Comparison of ENCODE assay signal across 1 cellular context in genomic region chr16:68520649-68521086, GRCh38.
TF ChIP-seq lines count a peak whose summit lies in the region.

No MANE protein-coding gene starts in this region.

TF ChIP-seq in GM12878, 131 proteins besides CTCF, POLR2A, EP300 and RAD21 (continued from another document):
- TF ChIP-seq USF2 (IDR thresholded peaks at IDR 0.05; ENCODE audit: borderline replicate concordance, low read depth, low read length) (no peak), LARP7 (IDR thresholded peaks at IDR 0.05) (peak; percentile 52; the same call in 1 of the 2 replicates), MEF2A (IDR thresholded peaks at IDR 0.05; ENCODE audit: insufficient read depth, low read depth, low read length) (no peak), ZNF687 (IDR thresholded peaks at IDR 0.05) (no peak), JUNB (IDR thresholded peaks at IDR 0.05) (no peak), SREBF1 (IDR thresholded peaks at IDR 0.05; ENCODE audit: low read length) (no peak), HDAC6 (IDR thresholded peaks at IDR 0.05; ENCODE audit: unreplicated experiment) (no peak), ZNF207 (IDR thresholded peaks at IDR 0.05; ENCODE audit: borderline replicate concordance) (0 out of 2 replicates have a peak, but pooled peaks have one; percentile 44), NR2F1 (conservative IDR thresholded peaks at IDR 0.05) (0 out of 2 replicates have a peak, but pooled peaks have one; percentile 13), ZZZ3 (IDR thresholded peaks at IDR 0.05; ENCODE audit: control insufficient read depth, insufficient read length, low read depth) (no peak), NR2C1 (IDR thresholded peaks at IDR 0.05) (no peak), ZBED1 (IDR thresholded peaks at IDR 0.05; ENCODE audit: borderline replicate concordance) (no peak), BHLHE40 (IDR thresholded peaks at IDR 0.05; ENCODE audit: borderline replicate concordance in 1 of 2, low read depth in 2 of 2, low read length in 1 of 2) (peak; percentile 25 to 40; a peak in 2 of 4 replicates), FOXM1 (IDR thresholded peaks at IDR 0.05; ENCODE audit: low read depth, low read length) (no peak), HDAC2 (IDR thresholded peaks at IDR 0.05) (no peak), ZNF217 (IDR thresholded peaks at IDR 0.05) (no peak), ATF7 (IDR thresholded peaks at IDR 0.05; ENCODE audit: low read depth) (no peak), PBX3 (IDR thresholded peaks at IDR 0.05; ENCODE audit: insufficient replicate concordance, low read depth, low read length) (peak; percentile 72), RB1 (IDR thresholded peaks at IDR 0.05; ENCODE audit: borderline replicate concordance) (peak; percentile 35; the same call in 1 of the 2 replicates), CEBPB (IDR thresholded peaks at IDR 0.05; ENCODE audit: borderline replicate concordance in 1 of 2, low read depth in 2 of 2, low read length in 2 of 2) (no peak), MLLT1 (IDR thresholded peaks at IDR 0.05) (no peak), IRF5 (IDR thresholded peaks at IDR 0.05; ENCODE audit: borderline replicate concordance) (no peak), BCL11A (IDR thresholded peaks at IDR 0.05; ENCODE audit: low read depth, low read length) (no peak), HCFC1 (IDR thresholded peaks at IDR 0.05; ENCODE audit: low read length) (0 out of 2 replicates have a peak, but pooled peaks have one; percentile 35), NR2C2 (IDR thresholded peaks at IDR 0.05; ENCODE audit: borderline replicate concordance, control insufficient read depth, insufficient read length, low read depth) (no peak), SMARCA5 (IDR thresholded peaks at IDR 0.05) (peak; percentile 90; the same call in 1 of the 2 replicates), ZNF384 (IDR thresholded peaks at IDR 0.05; ENCODE audit: borderline replicate concordance, low read depth, low read length) (no peak), BMI1 (IDR thresholded peaks at IDR 0.05; ENCODE audit: borderline replicate concordance) (peak; percentile 93), DPF2 (IDR thresholded peaks at IDR 0.05) (peak; percentile 36; the same call in 1 of the 2 replicates), ESRRA (IDR thresholded peaks at IDR 0.05; ENCODE audit: low read length) (no peak), SMC3 (IDR thresholded peaks at IDR 0.05; ENCODE audit: borderline replicate concordance, low read length) (peak; percentile 57), POLR2AphosphoS5 (IDR thresholded peaks at IDR 0.05; ENCODE audit: low read length) (no peak), TCF12 (IDR thresholded peaks at IDR 0.05; ENCODE audit: low read depth, low read length) (peak; percentile 92), NBN (IDR thresholded peaks at IDR 0.05) (no peak), SREBF2 (IDR thresholded peaks at IDR 0.05; ENCODE audit: low read length) (no peak), SPI1 (IDR thresholded peaks at IDR 0.05; ENCODE audit: borderline replicate concordance, insufficient read depth, low read depth, low read length) (no peak)
